In the genomic region with DNA sequence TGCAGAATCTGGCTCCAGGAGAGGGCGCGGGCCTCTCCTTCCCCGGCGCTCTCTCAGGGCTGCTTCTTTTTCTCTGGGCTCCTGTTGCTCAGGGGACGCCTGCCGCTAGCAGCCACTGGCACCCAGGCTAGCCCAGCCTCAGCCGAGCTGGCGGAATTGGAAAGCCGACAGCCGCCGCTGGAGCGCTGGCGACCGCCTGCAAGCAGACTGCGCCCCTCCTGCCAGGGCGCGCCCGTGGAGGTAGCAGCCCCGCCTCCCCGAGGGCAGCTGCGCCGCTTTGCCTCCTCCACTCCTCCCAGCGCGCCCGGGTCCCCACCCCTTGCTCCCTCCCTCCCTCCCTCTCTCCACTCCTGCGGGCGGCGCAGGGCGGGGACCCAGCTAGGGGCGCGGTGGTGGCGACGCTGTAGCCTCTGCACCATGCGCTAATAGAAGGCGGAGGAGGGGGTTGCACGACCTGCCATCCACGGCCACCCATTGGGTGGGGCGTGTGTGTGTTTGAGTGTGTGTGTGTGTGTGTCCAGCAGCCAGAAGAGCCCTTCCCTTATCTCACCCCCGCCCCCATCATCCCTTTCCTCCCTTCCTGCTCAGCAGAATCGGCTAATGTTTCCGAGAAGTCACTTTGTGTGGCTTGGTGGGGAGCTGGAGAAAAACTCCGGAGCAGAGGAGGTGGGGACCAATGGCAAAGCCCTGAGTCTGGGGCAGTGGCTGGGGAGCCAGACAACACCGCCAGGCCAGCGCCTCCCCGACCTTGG, we compare ENCODE assay signal across 1 cellular context.
TF ChIP-seq lines count a peak whose summit lies in the region.

Gene SCN9A, minus strand, starts transcription at position 209 of the 752 bp plus-strand sequence. CDS start 64,188 bp downstream, outside the sequence.

TF ChIP-seq in HEK293, 187 proteins besides CTCF, POLR2A, EP300 and RAD21 (continued from another document and continues in another):
- TF ChIP-seq, protein P1, sequence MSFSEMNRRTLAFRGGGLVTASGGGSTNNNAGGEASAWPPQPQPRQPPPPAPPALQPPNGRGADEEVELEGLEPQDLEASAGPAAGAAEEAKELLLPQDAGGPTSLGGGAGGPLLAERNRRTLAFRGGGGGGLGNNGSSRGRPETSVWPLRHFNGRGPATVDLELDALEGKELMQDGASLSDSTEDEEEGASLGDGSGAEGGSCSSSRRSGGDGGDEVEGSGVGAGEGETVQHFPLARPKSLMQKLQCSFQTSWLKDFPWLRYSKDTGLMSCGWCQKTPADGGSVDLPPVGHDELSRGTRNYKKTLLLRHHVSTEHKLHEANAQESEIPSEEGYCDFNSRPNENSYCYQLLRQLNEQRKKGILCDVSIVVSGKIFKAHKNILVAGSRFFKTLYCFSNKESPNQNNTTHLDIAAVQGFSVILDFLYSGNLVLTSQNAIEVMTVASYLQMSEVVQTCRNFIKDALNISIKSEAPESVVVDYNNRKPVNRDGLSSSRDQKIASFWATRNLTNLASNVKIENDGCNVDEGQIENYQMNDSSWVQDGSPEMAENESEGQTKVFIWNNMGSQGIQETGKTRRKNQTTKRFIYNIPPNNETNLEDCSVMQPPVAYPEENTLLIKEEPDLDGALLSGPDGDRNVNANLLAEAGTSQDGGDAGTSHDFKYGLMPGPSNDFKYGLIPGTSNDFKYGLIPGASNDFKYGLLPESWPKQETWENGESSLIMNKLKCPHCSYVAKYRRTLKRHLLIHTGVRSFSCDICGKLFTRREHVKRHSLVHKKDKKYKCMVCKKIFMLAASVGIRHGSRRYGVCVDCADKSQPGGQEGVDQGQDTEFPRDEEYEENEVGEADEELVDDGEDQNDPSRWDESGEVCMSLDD (tag by site-specific recombination; IDR thresholded peaks at IDR 0.05) = peak; percentile 75
- TF ChIP-seq ZNF398 (tag by site-specific recombination; IDR thresholded peaks at IDR 0.05) (peak; percentile 95), ZNF132 (tag by site-specific recombination; IDR thresholded peaks at IDR 0.05; ENCODE audit: borderline replicate concordance) (no peak), ZBTB20 (tag by site-specific recombination; IDR thresholded peaks at IDR 0.05) (peak; percentile 46; the same call in 1 of the 2 replicates), OSR2 (tag by site-specific recombination; IDR thresholded peaks at IDR 0.05) (peak; percentile 62), ZNF335 (tag by site-specific recombination; conservative IDR thresholded peaks at IDR 0.05) (peak; percentile 81), ZBTB26 (tag by site-specific recombination; optimal IDR thresholded peaks at IDR 0.05) (peak; percentile 73), ZNF830 (tag by site-specific recombination; IDR thresholded peaks at IDR 0.05; ENCODE audit: low read depth) (no peak), KLF9 (tag by site-specific recombination; IDR thresholded peaks at IDR 0.05; ENCODE audit: low read depth) (peak; percentile 72), ZIC2 (tag by site-specific recombination; IDR thresholded peaks at IDR 0.05) (peak; percentile 85), KLF16 (tag by site-specific recombination; IDR thresholded peaks at IDR 0.05) (0 out of 2 replicates have a peak, but pooled peaks have one; percentile 33), ZNF621 (tag by site-specific recombination; IDR thresholded peaks at IDR 0.05) (no peak), ZNF791 (tag by site-specific recombination; IDR thresholded peaks at IDR 0.05) (no peak), KLF8 (tag by site-specific recombination; IDR thresholded peaks at IDR 0.05) (peak; percentile 55; the same call in 1 of the 2 replicates), ZNF2 (tag by site-specific recombination; IDR thresholded peaks at IDR 0.05) (0 out of 2 replicates have a peak, but pooled peaks have one; percentile 16), ZBTB17 (tag by site-specific recombination; IDR thresholded peaks at IDR 0.05) (peak; percentile 96), ZNF366 (tag by site-specific recombination; conservative IDR thresholded peaks at IDR 0.05) (peak; percentile 94), ZNF214 (tag by site-specific recombination; IDR thresholded peaks at IDR 0.05; ENCODE audit: borderline replicate concordance) (no peak), SP7 (tag by site-specific recombination; IDR thresholded peaks at IDR 0.05) (peak; percentile 65; the same call in 1 of the 2 replicates), ZNF521 (tag by site-specific recombination; IDR thresholded peaks at IDR 0.05) (no peak), ZNF660 (tag by site-specific recombination; IDR thresholded peaks at IDR 0.05) (peak; percentile 8; the same call in 1 of the 2 replicates), ZNF37A (tag by site-specific recombination; IDR thresholded peaks at IDR 0.05) (no peak), ZNF10 (tag by site-specific recombination; IDR thresholded peaks at IDR 0.05) (no peak), ZNF792 (tag by site-specific recombination; IDR thresholded peaks at IDR 0.05) (no peak), PATZ1 (tag by site-specific recombination; IDR thresholded peaks at IDR 0.05) (peak; percentile 86), ZSCAN4 (tag by site-specific recombination; IDR thresholded peaks at IDR 0.05) (peak; percentile 79), ZNF394 (tag by site-specific recombination; IDR thresholded peaks at IDR 0.05; ENCODE audit: borderline replicate concordance) (0 out of 2 replicates have a peak, but pooled peaks have one; percentile 38), ZNF174 (tag by site-specific recombination; IDR thresholded peaks at IDR 0.05) (no peak), ZNF677 (tag by site-specific recombination; IDR thresholded peaks at IDR 0.05) (no peak), ZNF768 (tag by site-specific recombination; IDR thresholded peaks at IDR 0.05) (no peak), ZNF600 (tag by site-specific recombination; IDR thresholded peaks at IDR 0.05) (0 out of 2 replicates have a peak, but pooled peaks have one; percentile 29)
- TF ChIP-seq, protein P2, sequence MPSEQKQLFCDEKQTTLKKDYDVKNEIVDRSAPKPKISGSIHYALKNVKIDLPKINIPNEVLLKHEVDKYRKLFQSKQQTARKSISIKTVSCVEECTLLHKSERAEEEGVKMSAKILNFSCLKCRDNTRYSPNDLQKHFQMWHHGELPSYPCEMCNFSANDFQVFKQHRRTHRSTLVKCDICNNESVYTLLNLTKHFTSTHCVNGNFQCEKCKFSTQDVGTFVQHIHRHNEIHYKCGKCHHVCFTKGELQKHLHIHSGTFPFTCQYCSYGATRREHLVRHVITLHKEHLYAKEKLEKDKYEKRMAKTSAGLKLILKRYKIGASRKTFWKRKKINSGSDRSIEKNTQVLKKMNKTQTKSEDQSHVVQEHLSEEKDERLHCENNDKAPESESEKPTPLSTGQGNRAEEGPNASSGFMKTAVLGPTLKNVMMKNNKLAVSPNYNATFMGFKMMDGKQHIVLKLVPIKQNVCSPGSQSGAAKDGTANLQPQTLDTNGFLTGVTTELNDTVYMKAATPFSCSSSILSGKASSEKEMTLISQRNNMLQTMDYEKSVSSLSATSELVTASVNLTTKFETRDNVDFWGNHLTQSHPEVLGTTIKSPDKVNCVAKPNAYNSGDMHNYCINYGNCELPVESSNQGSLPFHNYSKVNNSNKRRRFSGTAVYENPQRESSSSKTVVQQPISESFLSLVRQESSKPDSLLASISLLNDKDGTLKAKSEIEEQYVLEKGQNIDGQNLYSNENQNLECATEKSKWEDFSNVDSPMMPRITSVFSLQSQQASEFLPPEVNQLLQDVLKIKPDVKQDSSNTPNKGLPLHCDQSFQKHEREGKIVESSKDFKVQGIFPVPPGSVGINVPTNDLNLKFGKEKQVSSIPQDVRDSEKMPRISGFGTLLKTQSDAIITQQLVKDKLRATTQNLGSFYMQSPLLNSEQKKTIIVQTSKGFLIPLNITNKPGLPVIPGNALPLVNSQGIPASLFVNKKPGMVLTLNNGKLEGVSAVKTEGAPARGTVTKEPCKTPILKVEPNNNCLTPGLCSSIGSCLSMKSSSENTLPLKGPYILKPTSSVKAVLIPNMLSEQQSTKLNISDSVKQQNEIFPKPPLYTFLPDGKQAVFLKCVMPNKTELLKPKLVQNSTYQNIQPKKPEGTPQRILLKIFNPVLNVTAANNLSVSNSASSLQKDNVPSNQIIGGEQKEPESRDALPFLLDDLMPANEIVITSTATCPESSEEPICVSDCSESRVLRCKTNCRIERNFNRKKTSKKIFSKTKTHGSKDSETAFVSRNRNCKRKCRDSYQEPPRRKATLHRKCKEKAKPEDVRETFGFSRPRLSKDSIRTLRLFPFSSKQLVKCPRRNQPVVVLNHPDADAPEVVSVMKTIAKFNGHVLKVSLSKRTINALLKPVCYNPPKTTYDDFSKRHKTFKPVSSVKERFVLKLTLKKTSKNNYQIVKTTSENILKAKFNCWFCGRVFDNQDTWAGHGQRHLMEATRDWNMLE (tag by site-specific recombination; conservative IDR thresholded peaks at IDR 0.05; ENCODE audit: low read depth) = no peak
- TF ChIP-seq, protein P3, sequence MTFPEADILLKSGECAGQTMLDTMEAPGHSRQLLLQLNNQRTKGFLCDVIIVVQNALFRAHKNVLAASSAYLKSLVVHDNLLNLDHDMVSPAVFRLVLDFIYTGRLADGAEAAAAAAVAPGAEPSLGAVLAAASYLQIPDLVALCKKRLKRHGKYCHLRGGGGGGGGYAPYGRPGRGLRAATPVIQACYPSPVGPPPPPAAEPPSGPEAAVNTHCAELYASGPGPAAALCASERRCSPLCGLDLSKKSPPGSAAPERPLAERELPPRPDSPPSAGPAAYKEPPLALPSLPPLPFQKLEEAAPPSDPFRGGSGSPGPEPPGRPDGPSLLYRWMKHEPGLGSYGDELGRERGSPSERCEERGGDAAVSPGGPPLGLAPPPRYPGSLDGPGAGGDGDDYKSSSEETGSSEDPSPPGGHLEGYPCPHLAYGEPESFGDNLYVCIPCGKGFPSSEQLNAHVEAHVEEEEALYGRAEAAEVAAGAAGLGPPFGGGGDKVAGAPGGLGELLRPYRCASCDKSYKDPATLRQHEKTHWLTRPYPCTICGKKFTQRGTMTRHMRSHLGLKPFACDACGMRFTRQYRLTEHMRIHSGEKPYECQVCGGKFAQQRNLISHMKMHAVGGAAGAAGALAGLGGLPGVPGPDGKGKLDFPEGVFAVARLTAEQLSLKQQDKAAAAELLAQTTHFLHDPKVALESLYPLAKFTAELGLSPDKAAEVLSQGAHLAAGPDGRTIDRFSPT (tag by site-specific recombination; IDR thresholded peaks at IDR 0.05) = peak; percentile 72
- TF ChIP-seq, protein P4, sequence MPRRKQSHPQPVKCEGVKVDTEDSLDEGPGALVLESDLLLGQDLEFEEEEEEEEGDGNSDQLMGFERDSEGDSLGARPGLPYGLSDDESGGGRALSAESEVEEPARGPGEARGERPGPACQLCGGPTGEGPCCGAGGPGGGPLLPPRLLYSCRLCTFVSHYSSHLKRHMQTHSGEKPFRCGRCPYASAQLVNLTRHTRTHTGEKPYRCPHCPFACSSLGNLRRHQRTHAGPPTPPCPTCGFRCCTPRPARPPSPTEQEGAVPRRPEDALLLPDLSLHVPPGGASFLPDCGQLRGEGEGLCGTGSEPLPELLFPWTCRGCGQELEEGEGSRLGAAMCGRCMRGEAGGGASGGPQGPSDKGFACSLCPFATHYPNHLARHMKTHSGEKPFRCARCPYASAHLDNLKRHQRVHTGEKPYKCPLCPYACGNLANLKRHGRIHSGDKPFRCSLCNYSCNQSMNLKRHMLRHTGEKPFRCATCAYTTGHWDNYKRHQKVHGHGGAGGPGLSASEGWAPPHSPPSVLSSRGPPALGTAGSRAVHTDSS (tag by site-specific recombination; IDR thresholded peaks at IDR 0.05) = no peak
- TF ChIP-seq, protein P5, sequence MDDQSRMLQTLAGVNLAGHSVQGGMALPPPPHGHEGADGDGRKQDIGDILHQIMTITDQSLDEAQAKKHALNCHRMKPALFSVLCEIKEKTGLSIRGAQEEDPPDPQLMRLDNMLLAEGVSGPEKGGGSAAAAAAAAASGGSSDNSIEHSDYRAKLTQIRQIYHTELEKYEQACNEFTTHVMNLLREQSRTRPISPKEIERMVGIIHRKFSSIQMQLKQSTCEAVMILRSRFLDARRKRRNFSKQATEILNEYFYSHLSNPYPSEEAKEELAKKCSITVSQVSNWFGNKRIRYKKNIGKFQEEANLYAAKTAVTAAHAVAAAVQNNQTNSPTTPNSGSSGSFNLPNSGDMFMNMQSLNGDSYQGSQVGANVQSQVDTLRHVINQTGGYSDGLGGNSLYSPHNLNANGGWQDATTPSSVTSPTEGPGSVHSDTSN (CRISPR knock-in tag; IDR thresholded peaks at IDR 0.05) = peak; percentile 56; the same call in 1 of the 2 replicates
